In the genomic region with DNA sequence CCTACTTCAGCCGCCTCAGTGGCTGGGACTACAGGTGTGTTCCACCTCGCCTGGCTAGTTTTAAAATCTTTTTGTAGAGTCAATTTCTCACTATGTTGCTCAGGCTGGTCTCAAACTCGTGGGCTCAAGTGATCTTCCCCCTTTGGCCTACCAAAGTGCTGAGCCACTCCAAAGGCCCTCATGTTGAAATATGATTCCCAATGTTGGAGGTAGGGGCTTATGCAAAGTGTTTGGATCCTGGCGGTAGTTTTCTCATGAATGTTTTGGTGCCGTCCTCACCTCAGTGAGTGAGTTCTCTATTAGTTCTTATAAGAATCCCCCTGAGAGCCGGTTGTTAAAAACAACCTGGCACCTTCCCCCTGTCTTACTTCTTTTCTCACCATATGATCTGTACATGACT, we compare ENCODE assay signal across 16 cellular contexts.
DNase-seq lines count a peak whose midpoint lies in the region; ATAC-seq and TF ChIP-seq lines count a peak whose summit lies in the region.
"Had no signal": no experiment of that assay in that cellular context is flagged by ENCODE, and none has a peak within 500 bp of the region (broad histone marks: within the 10 kb centered on the region; RNA-seq: fewer than 3 reads in every experiment).

No MANE protein-coding gene starts in this region.

- H3K4me1 Mint-ChIP-seq in endodermal cell (peaks cover 38% of the 10 kb centered on the region), T-helper 17 cell (no peaks in the 10 kb centered on the region)
- H3K4me1 Mint-ChIP-seq: CD8-positive, alpha-beta memory T cell had no signal

- TF ChIP-seq CTCF in endodermal cell (conservative IDR thresholded peaks at IDR 0.05), result no peak

- H3K36me3 ChIP-seq in endodermal cell (ENCODE audit: control insufficient read depth, insufficient read depth, low read length), result no peaks in the 10 kb centered on the region
- H3K36me3 ChIP-seq: BLaER1 had no signal

- no peak overlapping the region for H3K4me3 ChIP-seq in endodermal cell (ENCODE audit: low read length)
- H3K4me3 ChIP-seq: BLaER1, GM12878, GM23248 had no signal

- H3K9me3 Mint-ChIP-seq in endodermal cell, result no peaks in the 10 kb centered on the region

- ATAC-seq in T-helper 17 cell (no peak), HG03108 (IDR thresholded peaks at IDR 0.05; ENCODE audit: unreplicated experiment) (no peak)
- ATAC-seq: GM12878 had no signal

- H3K9me3 ChIP-seq in endodermal cell (ENCODE audit: control insufficient read depth, low read length), result no peaks in the 10 kb centered on the region
- no peaks in the 10 kb centered on the region for H3K9me3 ChIP-seq in T-helper 17 cell (ENCODE audit: control insufficient read depth, low read length, poor library complexity, severe bottlenecking)
- H3K9me3 ChIP-seq: BLaER1 had no signal

- no peak overlapping the region for H3K27ac Mint-ChIP-seq in endodermal cell
- no peak overlapping the region for H3K27ac Mint-ChIP-seq in T-helper 17 cell
- H3K27ac Mint-ChIP-seq: CD8-positive, alpha-beta memory T cell had no signal

- 68 to 88% methylated on average over 2 to 6 of the region's 6 CpGs for WGBS in endodermal cell (ENCODE audit: insufficient coverage in 1 of 2, insufficient read length in 1 of 2), 2 experiments

- H3K27me3 Mint-ChIP-seq in endodermal cell (ENCODE audit: insufficient read depth) (peaks cover 85% of the 10 kb centered on the region), T-helper 17 cell (peaks cover 6% of the 10 kb centered on the region)

- no peak overlapping the region for H3K9ac ChIP-seq in endodermal cell (ENCODE audit: extremely low read depth, low read length, poor library complexity, severe bottlenecking)
- H3K9ac ChIP-seq: BLaER1, GM23248 had no signal

- no peaks in the 10 kb centered on the region for H3K4me1 ChIP-seq in endodermal cell (ENCODE audit: control insufficient read depth, insufficient read depth, low read length)
- H3K4me1 ChIP-seq: BLaER1 had no signal

- DNase-seq in NCI-H146 (lab: John Stamatoyannopoulos, UW) (peak; percentile 28), NCI-H146 treated with DMSO at 0.1 percent for 48 hours (lab: John Stamatoyannopoulos, UW; ENCODE audit: unreplicated experiment) (no peak), COLO668 (lab: John Stamatoyannopoulos, UW; ENCODE audit: unreplicated experiment) (peak; percentile 40), NCI-H510A (lab: John Stamatoyannopoulos, UW) (peak; percentile 25), endodermal cell (peak; percentile 63), T-helper 17 cell (no peak)
- DNase-seq: 8988T; AML-193; CD8-positive, alpha-beta memory T cell; DMS79; GM23248; H7; IMR-90 had no signal

- H3K27me3 ChIP-seq in endodermal cell (ENCODE audit: control insufficient read depth, insufficient read depth, low read length, poor library complexity, severe bottlenecking), result peaks cover 67% of the 10 kb centered on the region
- H3K27me3 ChIP-seq: BLaER1 had no signal

- no peak overlapping the region for H3K27ac ChIP-seq in endodermal cell (ENCODE audit: low read depth, low read length)
- H3K27ac ChIP-seq: BLaER1, GM23248 had no signal

- H3K4me3 Mint-ChIP-seq in endodermal cell, result no peak overlapping the region
- H3K4me3 Mint-ChIP-seq in T-helper 17 cell, result no peak overlapping the region
- H3K4me3 Mint-ChIP-seq: CD8-positive, alpha-beta memory T cell had no signal

- H3K36me3 Mint-ChIP-seq in endodermal cell (ENCODE audit: low read depth) (no peaks in the 10 kb centered on the region), T-helper 17 cell (ENCODE audit: low read depth) (no peaks in the 10 kb centered on the region)
- H3K36me3 Mint-ChIP-seq: CD8-positive, alpha-beta memory T cell had no signal

Comparison
In these comparisons a context has a peak if more than half of its experiments do, and no peak if none do; other contexts are left out.
1. DNase-seq: peak in NCI-H146 (single experiment), COLO668 (single experiment), NCI-H510A (single experiment) and endodermal cell (single experiment); none in NCI-H146 treated with DMSO at 0.1 percent for 48 hours (single experiment) and T-helper 17 cell (0 of 3).